ENCODE assay signal across 1 cellular context in the genomic region with DNA sequence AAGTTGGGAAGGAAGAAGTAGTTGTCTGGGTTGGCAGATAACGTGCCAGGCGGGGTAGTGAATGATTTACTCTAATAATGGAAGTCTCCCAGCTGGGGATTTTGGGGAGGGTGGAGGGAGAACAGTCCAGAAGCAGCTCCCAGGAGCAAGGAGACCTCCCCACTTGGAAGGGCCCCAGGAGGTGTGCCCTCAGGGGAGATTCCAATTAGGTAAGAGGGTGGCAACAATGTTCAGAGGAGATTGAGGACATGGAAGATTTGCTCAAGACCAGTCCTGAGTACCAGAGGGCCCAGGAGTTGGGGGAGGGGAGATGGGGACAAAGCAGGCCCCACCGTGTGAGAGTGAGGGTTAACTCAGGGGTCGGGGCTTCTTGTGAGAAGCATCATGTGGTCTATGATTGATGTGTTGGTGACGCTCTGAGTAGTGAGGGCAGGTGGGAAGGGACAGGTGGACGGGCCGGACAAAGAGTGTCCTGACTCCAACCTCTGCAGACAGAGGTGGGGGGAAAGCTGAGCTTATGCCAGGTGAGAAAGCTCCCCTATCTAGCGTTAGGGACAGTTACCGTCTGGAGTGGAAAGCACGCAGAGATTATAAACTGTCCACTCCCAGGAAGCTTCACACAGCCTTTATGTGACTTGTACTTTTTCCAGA.
TF ChIP-seq lines count a peak whose summit lies in the region.

No MANE protein-coding gene starts in this region.

TF ChIP-seq in K562, 482 proteins besides CTCF, POLR2A, EP300 and RAD21:
- TF ChIP-seq FOS (IDR thresholded peaks at IDR 0.05; ENCODE audit: extremely low read depth, insufficient read length): no peak
- TF ChIP-seq PKNOX1 (IDR thresholded peaks at IDR 0.05): peak; percentile 53
- no peak for TF ChIP-seq THAP7 (CRISPR knock-in tag; IDR thresholded peaks at IDR 0.05)
- no peak for TF ChIP-seq GABPB1 (CRISPR knock-in tag; IDR thresholded peaks at IDR 0.05)
- TF ChIP-seq TFAP4 (CRISPR knock-in tag; IDR thresholded peaks at IDR 0.05; ENCODE audit: borderline replicate concordance): 0 out of 2 replicates have a peak, but pooled peaks have one; percentile 10
- no peak for TF ChIP-seq RFX7 (CRISPR knock-in tag; IDR thresholded peaks at IDR 0.05)
- no peak for TF ChIP-seq AFF4 (CRISPR knock-in tag; IDR thresholded peaks at IDR 0.05)
- no peak for TF ChIP-seq HEY1 (CRISPR knock-in tag; IDR thresholded peaks at IDR 0.05; ENCODE audit: borderline replicate concordance)
- TF ChIP-seq MEIS2 (IDR thresholded peaks at IDR 0.05; ENCODE audit: partially characterized antibody): peak; percentile 58
